Comparison of ENCODE assay signal across 8 cellular contexts in genomic region chr17:8187517-8188407, GRCh38. TPM values are rescaled to one million over a fixed set of nuclear protein-coding genes. Genes with fewer than 3 reads are reported as not detected.
A peak's percentile ranks its signal among the peaks of the same experiment; 100 is the strongest.
DNase-seq lines count a peak whose midpoint lies in the region; ATAC-seq and TF ChIP-seq lines count a peak whose summit lies in the region.

No MANE protein-coding gene starts in this region.

- TF ChIP-seq CTCF in osteocyte (IDR thresholded peaks at IDR 0.05) = no peak
- no peak for TF ChIP-seq CTCF in testis (IDR thresholded peaks at IDR 0.05)

- H3K4me1 ChIP-seq in testis = peaks cover 33% of the 10 kb centered on the region

- H3K9me3 ChIP-seq in testis = no peaks in the 10 kb centered on the region

- H3K36me3 Mint-ChIP-seq in activated naive CD8-positive, alpha-beta T cell treated with anti-CD3 and anti-CD28 coated beads for 36 hours = no peaks in the 10 kb centered on the region
- H3K36me3 Mint-ChIP-seq in osteocyte (ENCODE audit: unreplicated experiment) = no peaks in the 10 kb centered on the region

- H3K27me3 ChIP-seq in H7 (ENCODE audit: control insufficient read depth, insufficient read depth, low read length) = peaks cover 19% of the 10 kb centered on the region
- no peaks in the 10 kb centered on the region for H3K27me3 ChIP-seq in testis

- H3K27ac Mint-ChIP-seq in activated naive CD8-positive, alpha-beta T cell treated with anti-CD3 and anti-CD28 coated beads for 36 hours = no peak overlapping the region
- H3K27ac Mint-ChIP-seq in osteocyte (ENCODE audit: unreplicated experiment) = no peak overlapping the region

- in situ Hi-C loops in Caki2 (cut with HindIII; ENCODE audit: low pct_unique_long_range_greater_than_20kb, low sequenced_read_pairs) = no loop called here

- H3K9me3 Mint-ChIP-seq in activated naive CD8-positive, alpha-beta T cell treated with anti-CD3 and anti-CD28 coated beads for 36 hours = no peaks in the 10 kb centered on the region
- H3K9me3 Mint-ChIP-seq in osteocyte (ENCODE audit: unreplicated experiment) = no peaks in the 10 kb centered on the region

- TF ChIP-seq POLR2A in testis (IDR thresholded peaks at IDR 0.05) = no peak

- no peaks in the 10 kb centered on the region for H3K36me3 ChIP-seq in H7 (replicated peaks; ENCODE audit: control insufficient read depth, insufficient read depth, low read length)
- H3K36me3 ChIP-seq in testis (ENCODE audit: low read depth, missing control alignments) = no peaks in the 10 kb centered on the region

- peaks cover 10% of the 10 kb centered on the region for H3K4me1 Mint-ChIP-seq in activated naive CD8-positive, alpha-beta T cell treated with anti-CD3 and anti-CD28 coated beads for 36 hours
- H3K4me1 Mint-ChIP-seq in osteocyte (ENCODE audit: unreplicated experiment) = peaks cover 9% of the 10 kb centered on the region

- ATAC-seq in Right ventricle myocardium superior (ENCODE audit: poor library complexity) = peak; percentile 64

- H3K27ac ChIP-seq in testis = peak overlapping the region; percentile 96

- intact Hi-C loops in Right ventricle myocardium superior (cut with DNase I) (loop anchor here (2.0 kb wide), 2 partner anchors 33 to 69 kb away; partner anchors contain the start of gene ALOXE3), testis (cut with DNase I; ENCODE audit: low total_unique reads) (loop anchor here (5.0 to 10.0 kb wide), 2 partner anchors 35 to 63 kb away; partner anchors contain the start of gene HES7)

- H3K27me3 Mint-ChIP-seq in activated naive CD8-positive, alpha-beta T cell treated with anti-CD3 and anti-CD28 coated beads for 36 hours = no peaks in the 10 kb centered on the region
- H3K27me3 Mint-ChIP-seq in osteocyte (ENCODE audit: unreplicated experiment) = peaks cover under 1% of the 10 kb centered on the region

- H3K4me3 ChIP-seq in H7 (ENCODE audit: insufficient read depth, low read depth, low read length) (peak overlapping the region; percentile 94), testis (peak overlapping the region; percentile 74 to 76)

- no peak overlapping the region for H3K4me3 Mint-ChIP-seq in activated naive CD8-positive, alpha-beta T cell treated with anti-CD3 and anti-CD28 coated beads for 36 hours
- no peak overlapping the region for H3K4me3 Mint-ChIP-seq in osteocyte (ENCODE audit: unreplicated experiment)

- 3 to 4% methylated on average over 28 of the region's 28 CpGs for WGBS in testis, 2 donors

- DNase-seq in Caki2 (ENCODE audit: low read depth) (peak; percentile 98), H7 (peak; percentile 85), NCI-H1105 treated with DMSO at 0.1 percent for 48 hours (lab: John Stamatoyannopoulos, UW) (peak; percentile 99), SKM-1 (lab: John Stamatoyannopoulos, UW; ENCODE audit: unreplicated experiment) (peak; percentile 72), Right ventricle myocardium superior (peak; percentile 93), osteocyte (ENCODE audit: extremely low spot score, unreplicated experiment) (peak; percentile 97), testis (peak; percentile 92)
- peak; percentile 87 for DNase-seq in activated naive CD8-positive, alpha-beta T cell treated with anti-CD3 and anti-CD28 coated beads for 36 hours

RNA-seq across cellular contexts. Expression of gene BORCS6, which starts 2.2 kb away (rescaled TPM):
- 7.0 and 8.7 TPM in 2 replicates for total RNA-seq in Caki2 (2014; rRNA removed; shearing (Covaris generic); ENCODE audit: low replicate concordance)
- total RNA-seq in H7 (2014; rRNA removed; shearing (Covaris generic)) = 9.9 and 10.7 TPM in 2 replicates
- 1 to 10 TPM; 5.1 to 5.2 TPM for total RNA-seq in activated naive CD8-positive, alpha-beta T cell treated with anti-CD3 and anti-CD28 coated beads for 36 hours
- total RNA-seq in Right ventricle myocardium superior (8.5 TPM), osteocyte (6.2 and 6.8 TPM in 2 replicates), testis (10 to 100 TPM in 1 of 2 donors, 1 to 10 TPM in 1; 8.7 to 10.4 TPM)
- 8.5 TPM for polyA plus RNA-seq in testis (ENCODE audit: insufficient read depth, low read depth, low replicate concordance)

RNA-seq across cellular contexts. Expression of gene TMEM107, which starts 11.6 kb away (rescaled TPM):
- total RNA-seq in Caki2 (2014; rRNA removed; shearing (Covaris generic); ENCODE audit: low replicate concordance) = 47.8 and 62.4 TPM in 2 replicates
- 27.7 and 40.7 TPM in 2 replicates for total RNA-seq in H7 (2014; rRNA removed; shearing (Covaris generic))
- 10 to 100 TPM; 26.0 to 26.3 TPM for total RNA-seq in activated naive CD8-positive, alpha-beta T cell treated with anti-CD3 and anti-CD28 coated beads for 36 hours
- total RNA-seq in Right ventricle myocardium superior (7.1 TPM), osteocyte (8.4 and 10.5 TPM in 2 replicates), testis (10 to 100 TPM; 17.2 to 23.2 TPM)
- polyA plus RNA-seq in testis (ENCODE audit: insufficient read depth, low read depth, low replicate concordance) = 31.8 TPM

RNA-seq across cellular contexts. Expression of gene AURKB, which starts 22.6 kb away (rescaled TPM):
- total RNA-seq in Caki2 (2014; rRNA removed; shearing (Covaris generic); ENCODE audit: low replicate concordance) = 67.6 and 78.3 TPM in 2 replicates
- total RNA-seq in H7 (2014; rRNA removed; shearing (Covaris generic)) = 209 and 254 TPM in 2 replicates
- 100 to 1,000 TPM; 177 to 181 TPM for total RNA-seq in activated naive CD8-positive, alpha-beta T cell treated with anti-CD3 and anti-CD28 coated beads for 36 hours
- total RNA-seq in Right ventricle myocardium superior (0.56 TPM), osteocyte (13.3 and 15.7 TPM in 2 replicates), testis (1 to 10 TPM; 2.4 to 3.7 TPM)
- 3.2 TPM for polyA plus RNA-seq in testis (ENCODE audit: insufficient read depth, low read depth, low replicate concordance)

RNA-seq across cellular contexts. Expression of gene VAMP2, which starts 25.0 kb away (rescaled TPM):
- 0.09 TPM in 1 of 2 replicates, not detected in the other for total RNA-seq in Caki2 (2014; rRNA removed; shearing (Covaris generic); ENCODE audit: low replicate concordance)
- 7.3 and 10.5 TPM in 2 replicates for total RNA-seq in H7 (2014; rRNA removed; shearing (Covaris generic))
- 10 to 100 TPM; 27.7 to 28.4 TPM for total RNA-seq in activated naive CD8-positive, alpha-beta T cell treated with anti-CD3 and anti-CD28 coated beads for 36 hours
- total RNA-seq in Right ventricle myocardium superior = 54.8 TPM
- total RNA-seq in osteocyte = 57.2 and 70.0 TPM in 2 replicates
- 10 to 100 TPM; 66.3 to 76.5 TPM for total RNA-seq in testis
- polyA plus RNA-seq in testis (ENCODE audit: insufficient read depth, low read depth, low replicate concordance) = 116 TPM

RNA-seq across cellular contexts. Expression of gene PER1, which starts 35.6 kb away (rescaled TPM):
- total RNA-seq in Caki2 (2014; rRNA removed; shearing (Covaris generic); ENCODE audit: low replicate concordance) = 3.2 and 5.6 TPM in 2 replicates
- total RNA-seq in H7 (2014; rRNA removed; shearing (Covaris generic)) = 19.2 and 32.4 TPM in 2 replicates
- total RNA-seq in activated naive CD8-positive, alpha-beta T cell treated with anti-CD3 and anti-CD28 coated beads for 36 hours = 10 to 100 TPM; 55.7 to 56.1 TPM
- total RNA-seq in Right ventricle myocardium superior (124 TPM), osteocyte (106 and 173 TPM in 2 replicates), testis (100 to 1,000 TPM in 1 of 2 donors, 10 to 100 TPM in 1; 96.0 to 119 TPM)
- polyA plus RNA-seq in testis (ENCODE audit: insufficient read depth, low read depth, low replicate concordance) = 55.1 TPM

Comparison
In these comparisons a context has a peak if more than half of its experiments do, and no peak if none do; other contexts are left out.
1. Peak in every context shown above with its lines: DNase-seq, ATAC-seq, H3K4me3 ChIP-seq and H3K27ac ChIP-seq.